16 cellular contexts compared by ENCODE assay signal in the genomic region with DNA sequence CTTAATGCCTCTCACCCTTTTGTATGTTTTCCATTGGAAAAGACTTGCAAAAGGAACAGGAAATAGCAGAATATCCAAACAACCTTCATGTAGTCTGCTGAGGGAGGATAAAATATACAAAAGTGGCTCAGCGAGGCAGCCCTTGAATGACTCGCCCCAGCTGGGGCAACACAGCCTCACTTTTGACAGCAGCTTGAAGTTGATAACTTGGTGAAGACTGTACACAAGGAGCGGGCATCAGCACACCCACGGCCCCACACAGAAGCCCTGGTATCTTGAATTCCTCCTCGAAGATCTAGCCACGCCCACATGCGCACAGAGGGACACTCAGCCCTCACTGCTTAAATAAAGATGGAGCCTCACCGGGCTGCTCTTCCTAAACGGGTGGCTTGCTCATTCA.
"Had no signal": no experiment of that assay in that cellular context is flagged by ENCODE, and none has a peak within 500 bp of the region (broad histone marks: within the 10 kb centered on the region; RNA-seq: fewer than 3 reads in every experiment).

No MANE protein-coding gene starts in this region.

- H3K27ac ChIP-seq: dorsolateral prefrontal cortex, parathyroid adenoma, tibial artery had no signal

- H2AFZ ChIP-seq: parathyroid adenoma had no signal

- H3K4me1 ChIP-seq: parathyroid adenoma, tibial artery had no signal

- H3K36me3 ChIP-seq: tibial artery had no signal

- H3K9ac ChIP-seq: parathyroid adenoma had no signal

- H3K4me3 ChIP-seq: dorsolateral prefrontal cortex, tibial artery had no signal

- H3K27me3 ChIP-seq: tibial artery had no signal

- ATAC-seq: left ventricle myocardium superior; naive thymus-derived CD8-positive, alpha-beta T cell; stimulated activated naive B cell treated with anti-CD40 and anti-IgM and Interleukin-4, amounts not matched to agents 10 μg/mL and 1 μg/mL and 100 μg/mL, for 72 hours had no signal

- DNase-seq: activated CD4-positive, alpha-beta T cell treated with anti-CD3 and anti-CD28 coated beads, Interleukin-2, amount 10 ng/mL, durations not matched to agents 7 days and 5 days; activated naive CD8-positive, alpha-beta T cell treated with anti-CD3 and anti-CD28 coated beads for 36 hours; aorta; dorsolateral prefrontal cortex; endodermal cell; erythroblast; hippocampal formation; kidney glomerular epithelial cell; left ventricle myocardium superior; naive thymus-derived CD8-positive, alpha-beta T cell; retina; stimulated activated CD4-positive, alpha-beta T cell treated with anti-CD3 and anti-CD28 coated beads, Interleukin-2, amount 100 ng/mL, for 48 hours; stimulated activated naive B cell treated with anti-CD40 and anti-IgM and Interleukin-4, amounts not matched to agents 10 μg/mL and 1 μg/mL and 100 μg/mL, for 72 hours; T-helper 2 cell; tibial artery had no signal
